Comparison of ENCODE assay signal across 19 cellular contexts in genomic region chr10:44933922-44934321, GRCh38. TPM values are rescaled to one million over a fixed set of nuclear protein-coding genes. Genes with fewer than 3 reads are reported as not detected.
DNase-seq lines count a peak whose midpoint lies in the region; ATAC-seq and TF ChIP-seq lines count a peak whose summit lies in the region.
"Had no signal": no experiment of that assay in that cellular context is flagged by ENCODE, and none has a peak within 500 bp of the region (broad histone marks: within the 10 kb centered on the region; RNA-seq: fewer than 3 reads in every experiment).

No MANE protein-coding gene starts in this region.

- DNase-seq in cardiac septum (ENCODE audit: low spot score): peak; percentile 56
- DNase-seq in heart left ventricle: no peak
- peak; percentile 45 for DNase-seq in kidney tubule cell (ENCODE audit: low spot score)
- DNase-seq in stimulated activated CD8-positive, alpha-beta memory T cell treated with anti-CD3 and anti-CD28 coated beads, Interleukin-4, amount 100 ng/mL, for 48 hours: peak; percentile 1
- DNase-seq in testis: no peak
- no peak for DNase-seq in hepatic stellate cell (ENCODE audit: low spot score)
- DNase-seq: C1 segment of cervical spinal cord, HFFc6, MV-4-11, NCI-H1417, NCI-H187 treated with DMSO at 0.1 percent for 48 hours, NCI-H748 treated with DMSO at 0.1 percent for 48 hours, RPMI8226 had no signal

- no peak for TF ChIP-seq CTCF in heart left ventricle (IDR thresholded peaks at IDR 0.05)
- no peak for TF ChIP-seq CTCF in testis (IDR thresholded peaks at IDR 0.05)

- H3K9me3 ChIP-seq in heart left ventricle: no peaks in the 10 kb centered on the region
- H3K9me3 ChIP-seq in KOPT-K1 (ENCODE audit: insufficient read depth, low read length, poor library complexity, severe bottlenecking): no peaks in the 10 kb centered on the region
- H3K9me3 ChIP-seq in testis: no peaks in the 10 kb centered on the region

- no peaks in the 10 kb centered on the region for H3K36me3 ChIP-seq in heart left ventricle
- H3K36me3 ChIP-seq in KOPT-K1 (ENCODE audit: insufficient read depth, low read length): no peaks in the 10 kb centered on the region
- no peaks in the 10 kb centered on the region for H3K36me3 ChIP-seq in testis (ENCODE audit: low read depth, missing control alignments)

- TF ChIP-seq POLR2A in heart left ventricle (IDR thresholded peaks at IDR 0.05) (no peak), testis (IDR thresholded peaks at IDR 0.05) (no peak)

- intact Hi-C loops in cardiac septum (cut with DNase I): loop anchor here (5.0 kb wide), 1 partner anchor 58 kb away; no protein-coding TSS in a partner anchor
- intact Hi-C loops in heart left ventricle (cut with DNase I): loop anchor here in 9 of 10 donors (2.0 to 5.0 kb wide), 7 partner anchors 25 to 75 kb away; partner anchors contain the start of genes DEPP1 (in 1 of the 9) and RASSF4 (in 1 of the 9)
- intact Hi-C loops in testis (cut with DNase I; ENCODE audit: low total_unique reads): loop anchor here (5.0 kb wide), 1 partner anchor 43 kb away; the partner anchor contains the start of gene DEPP1

- WGBS in heart left ventricle, 4 donors: 69 to 94% (median 78%) methylated on average over 5 of the region's 5 CpGs
- 73 to 76% methylated on average over 4 to 5 of the region's 5 CpGs for WGBS in testis, 2 donors

- ATAC-seq in heart left ventricle (no peak), HG03175 (IDR thresholded peaks at IDR 0.05; ENCODE audit: unreplicated experiment) (no peak)

- no peaks in the 10 kb centered on the region for H3K27me3 ChIP-seq in heart left ventricle
- no peaks in the 10 kb centered on the region for H3K27me3 ChIP-seq in testis

- peak overlapping the region in 4 of 12 donors; percentile 18 to 72 (median 70) for H3K27ac ChIP-seq in heart left ventricle
- peak overlapping the region; percentile 64 for H3K27ac ChIP-seq in KOPT-K1 (ENCODE audit: low read depth, low read length, poor library complexity, severe bottlenecking)
- H3K27ac ChIP-seq in testis: no peak overlapping the region

- H3K4me3 ChIP-seq in heart left ventricle (no peak overlapping the region), testis (no peak overlapping the region)

- H3K4me1 ChIP-seq in heart left ventricle (peaks cover 0 to 54% (median 39%) of the 10 kb centered on the region in 12 donors), testis (peaks cover 10% of the 10 kb centered on the region)

RNA-seq across cellular contexts. Expression of gene TMEM72, which starts 22.8 kb away (rescaled TPM):
- total RNA-seq in cardiac septum (not detected), heart left ventricle (under 1 TPM in 2 of 9 donors, not detected in 7; 0.15 to 0.27 TPM), testis (1 to 10 TPM; 1.5 to 8.7 TPM)
- polyA plus RNA-seq in heart left ventricle (not detected), testis (ENCODE audit: insufficient read depth, low read depth, low replicate concordance) (3.0 TPM)
- total RNA-seq: A172, H4, HFFc6, HT-29 had no signal
- polyA plus RNA-seq: IgD-negative memory B cell had no signal

RNA-seq across cellular contexts. Expression of gene RASSF4, which starts 25.7 kb away (rescaled TPM):
- total RNA-seq in cardiac septum (47.5 TPM), heart left ventricle (100 to 1,000 TPM in 4 of 9 donors, 10 to 100 TPM in 5; 64.4 to 125 (median 89.5) TPM), testis (10 to 100 TPM; 53.1 to 68.1 TPM)
- polyA plus RNA-seq in heart left ventricle (10 to 100 TPM; 48.3 to 66.2 TPM), testis (ENCODE audit: insufficient read depth, low read depth, low replicate concordance) (28.2 TPM)

RNA-seq across cellular contexts. Expression of gene DEPP1, which starts 44.7 kb away (rescaled TPM):
- total RNA-seq in cardiac septum (45.5 TPM), heart left ventricle (10 to 100 TPM; 11.0 to 76.5 (median 22.7) TPM), testis (10 to 100 TPM; 33.1 to 84.9 TPM)
- polyA plus RNA-seq in heart left ventricle (10 to 100 TPM; 19.1 to 37.9 TPM), testis (ENCODE audit: insufficient read depth, low read depth, low replicate concordance) (29.1 TPM)
- polyA plus RNA-seq: IgD-negative memory B cell had no signal

Comparison
In these comparisons a context has a peak if more than half of its experiments do, and no peak if none do; other contexts are left out.
1. DNase-seq: peak in cardiac septum (single experiment), kidney tubule cell (single experiment) and stimulated activated CD8-positive, alpha-beta memory T cell treated with anti-CD3 and anti-CD28 coated beads, Interleukin-4, amount 100 ng/mL, for 48 hours (single experiment); none in heart left ventricle (0 of 5), testis (single experiment) and hepatic stellate cell (single experiment).